ENCODE assay signal across 1 cellular context in genomic region chrX:10104958-10105658, GRCh38.
TF ChIP-seq lines count a peak whose summit lies in the region.

No MANE protein-coding gene starts in this region.

TF ChIP-seq in GM12878, 131 proteins besides CTCF, POLR2A, EP300 and RAD21 (continued from another document):
- TF ChIP-seq, protein P1, sequence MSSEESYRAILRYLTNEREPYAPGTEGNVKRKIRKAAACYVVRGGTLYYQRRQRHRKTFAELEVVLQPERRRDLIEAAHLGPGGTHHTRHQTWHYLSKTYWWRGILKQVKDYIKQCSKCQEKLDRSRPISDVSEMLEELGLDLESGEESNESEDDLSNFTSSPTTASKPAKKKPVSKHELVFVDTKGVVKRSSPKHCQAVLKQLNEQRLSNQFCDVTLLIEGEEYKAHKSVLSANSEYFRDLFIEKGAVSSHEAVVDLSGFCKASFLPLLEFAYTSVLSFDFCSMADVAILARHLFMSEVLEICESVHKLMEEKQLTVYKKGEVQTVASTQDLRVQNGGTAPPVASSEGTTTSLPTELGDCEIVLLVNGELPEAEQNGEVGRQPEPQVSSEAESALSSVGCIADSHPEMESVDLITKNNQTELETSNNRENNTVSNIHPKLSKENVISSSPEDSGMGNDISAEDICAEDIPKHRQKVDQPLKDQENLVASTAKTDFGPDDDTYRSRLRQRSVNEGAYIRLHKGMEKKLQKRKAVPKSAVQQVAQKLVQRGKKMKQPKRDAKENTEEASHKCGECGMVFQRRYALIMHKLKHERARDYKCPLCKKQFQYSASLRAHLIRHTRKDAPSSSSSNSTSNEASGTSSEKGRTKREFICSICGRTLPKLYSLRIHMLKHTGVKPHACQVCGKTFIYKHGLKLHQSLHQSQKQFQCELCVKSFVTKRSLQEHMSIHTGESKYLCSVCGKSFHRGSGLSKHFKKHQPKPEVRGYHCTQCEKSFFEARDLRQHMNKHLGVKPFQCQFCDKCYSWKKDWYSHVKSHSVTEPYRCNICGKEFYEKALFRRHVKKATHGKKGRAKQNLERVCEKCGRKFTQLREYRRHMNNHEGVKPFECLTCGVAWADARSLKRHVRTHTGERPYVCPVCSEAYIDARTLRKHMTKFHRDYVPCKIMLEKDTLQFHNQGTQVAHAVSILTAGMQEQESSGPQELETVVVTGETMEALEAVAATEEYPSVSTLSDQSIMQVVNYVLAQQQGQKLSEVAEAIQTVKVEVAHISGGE (CRISPR knock-in tag; IDR thresholded peaks at IDR 0.05) = no peak
- TF ChIP-seq RFX5 (IDR thresholded peaks at IDR 0.05; ENCODE audit: low read depth, low read length) = no peak
- no peak for TF ChIP-seq SREBF2 (IDR thresholded peaks at IDR 0.05; ENCODE audit: low read length)
- TF ChIP-seq, protein P2, sequence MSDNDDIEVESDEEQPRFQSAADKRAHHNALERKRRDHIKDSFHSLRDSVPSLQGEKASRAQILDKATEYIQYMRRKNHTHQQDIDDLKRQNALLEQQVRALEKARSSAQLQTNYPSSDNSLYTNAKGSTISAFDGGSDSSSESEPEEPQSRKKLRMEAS (IDR thresholded peaks at IDR 0.05; ENCODE audit: low read depth, low read length) = no peak
- TF ChIP-seq TCF7 (IDR thresholded peaks at IDR 0.05; ENCODE audit: borderline replicate concordance) = no peak
- TF ChIP-seq, protein P3, sequence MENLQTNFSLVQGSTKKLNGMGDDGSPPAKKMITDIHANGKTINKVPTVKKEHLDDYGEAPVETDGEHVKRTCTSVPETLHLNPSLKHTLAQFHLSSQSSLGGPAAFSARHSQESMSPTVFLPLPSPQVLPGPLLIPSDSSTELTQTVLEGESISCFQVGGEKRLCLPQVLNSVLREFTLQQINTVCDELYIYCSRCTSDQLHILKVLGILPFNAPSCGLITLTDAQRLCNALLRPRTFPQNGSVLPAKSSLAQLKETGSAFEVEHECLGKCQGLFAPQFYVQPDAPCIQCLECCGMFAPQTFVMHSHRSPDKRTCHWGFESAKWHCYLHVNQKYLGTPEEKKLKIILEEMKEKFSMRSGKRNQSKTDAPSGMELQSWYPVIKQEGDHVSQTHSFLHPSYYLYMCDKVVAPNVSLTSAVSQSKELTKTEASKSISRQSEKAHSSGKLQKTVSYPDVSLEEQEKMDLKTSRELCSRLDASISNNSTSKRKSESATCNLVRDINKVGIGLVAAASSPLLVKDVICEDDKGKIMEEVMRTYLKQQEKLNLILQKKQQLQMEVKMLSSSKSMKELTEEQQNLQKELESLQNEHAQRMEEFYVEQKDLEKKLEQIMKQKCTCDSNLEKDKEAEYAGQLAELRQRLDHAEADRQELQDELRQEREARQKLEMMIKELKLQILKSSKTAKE (IDR thresholded peaks at IDR 0.05; ENCODE audit: low read depth, poor library complexity, severe bottlenecking) = no peak
- no peak for TF ChIP-seq REST (IDR thresholded peaks at IDR 0.05; ENCODE audit: low read depth, low read length)
- no peak for TF ChIP-seq POLR2AphosphoS2 (IDR thresholded peaks at IDR 0.05; ENCODE audit: low read depth, low read length)
- no peak for TF ChIP-seq ATF7 (IDR thresholded peaks at IDR 0.05; ENCODE audit: low read depth)
- TF ChIP-seq RUNX3 (IDR thresholded peaks at IDR 0.05; ENCODE audit: low read length) = peak; percentile 57; the same call in 1 of the 2 replicates
- no peak for TF ChIP-seq MYC (IDR thresholded peaks at IDR 0.05; ENCODE audit: insufficient read depth, insufficient read length, insufficient replicate concordance, low read length, severe bottlenecking)
- no peak for TF ChIP-seq PAX5 (IDR thresholded peaks at IDR 0.05; ENCODE audit: borderline replicate concordance, low read depth, low read length)
- peak; percentile 77 for TF ChIP-seq EED (IDR thresholded peaks at IDR 0.05; ENCODE audit: low read depth)
- TF ChIP-seq NR2C1 (IDR thresholded peaks at IDR 0.05) = no peak
- TF ChIP-seq IKZF2 (IDR thresholded peaks at IDR 0.05) = peak in 1 of 2 experiments; percentile 11; a peak in 2 of 4 replicates
- TF ChIP-seq YY1 (IDR thresholded peaks at IDR 0.05; ENCODE audit: low read depth, low read length) = no peak
- TF ChIP-seq JUNB (IDR thresholded peaks at IDR 0.05) = peak; percentile 75
- no peak for TF ChIP-seq ZNF622 (IDR thresholded peaks at IDR 0.05)
- no peak for TF ChIP-seq SPI1 (IDR thresholded peaks at IDR 0.05; ENCODE audit: borderline replicate concordance, insufficient read depth, low read depth, low read length)
- TF ChIP-seq, protein P4, sequence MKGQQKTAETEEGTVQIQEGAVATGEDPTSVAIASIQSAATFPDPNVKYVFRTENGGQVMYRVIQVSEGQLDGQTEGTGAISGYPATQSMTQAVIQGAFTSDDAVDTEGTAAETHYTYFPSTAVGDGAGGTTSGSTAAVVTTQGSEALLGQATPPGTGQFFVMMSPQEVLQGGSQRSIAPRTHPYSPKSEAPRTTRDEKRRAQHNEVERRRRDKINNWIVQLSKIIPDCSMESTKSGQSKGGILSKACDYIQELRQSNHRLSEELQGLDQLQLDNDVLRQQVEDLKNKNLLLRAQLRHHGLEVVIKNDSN (IDR thresholded peaks at IDR 0.05; ENCODE audit: borderline replicate concordance, extremely low read length, insufficient read depth, low read depth, low read length) = no peak
